29 cellular contexts compared by ENCODE assay signal in the genomic region with DNA sequence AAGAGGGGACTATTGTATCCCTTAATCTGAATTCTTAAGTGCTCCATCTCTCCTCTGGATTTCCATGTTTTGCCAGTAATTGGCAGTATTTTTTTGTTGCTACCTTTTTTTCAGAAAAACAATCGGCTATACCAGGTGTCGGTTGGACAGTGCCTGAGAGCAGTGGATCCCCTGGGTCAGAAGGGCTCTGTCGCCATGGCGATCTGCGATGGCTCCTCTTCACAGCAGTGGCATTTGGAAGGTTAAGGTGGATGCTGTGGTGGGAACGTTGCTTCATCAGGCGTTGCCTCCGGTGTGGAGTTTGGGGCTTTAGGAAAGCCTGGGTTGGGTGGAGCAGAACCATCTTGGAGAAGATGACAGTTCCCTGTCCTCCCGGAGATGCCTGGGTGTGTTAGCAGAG.
"Had no signal": no experiment of that assay in that cellular context is flagged by ENCODE, and none has a peak within 500 bp of the region (broad histone marks: within the 10 kb centered on the region; RNA-seq: fewer than 3 reads in every experiment).

No MANE protein-coding gene starts in this region.

- H3K4me1 ChIP-seq: left lung, pancreas, prostate gland, stomach, testis, thyroid gland, transverse colon, upper lobe of left lung, vagina had no signal

- ATAC-seq: left colon; left lung; mucosa of descending colon; naive thymus-derived CD4-positive, alpha-beta T cell; natural killer cell treated with Interleukin-12 subunit alpha and Interleukin-12 subunit beta and Interleukin-15 and Interleukin-18, amount 100 ng/mL, for 72 hours; pancreas; right cardiac atrium; sciatic nerve; stimulated activated naive B cell treated with anti-CD40 and anti-IgM and Interleukin-4, amounts not matched to agents 10 μg/mL and 1 μg/mL and 100 μg/mL, for 72 hours; stimulated activated naive CD8-positive, alpha-beta T cell treated with anti-CD3 and anti-CD28 coated beads, Interleukin-15, Interleukin-2, amounts not matched to agents 100 U/mL and 50 U/mL, for 24 hours had no signal

- H3K27ac ChIP-seq: left lung, pancreas, prostate gland, skin epidermis, stomach, testis, thyroid gland, transverse colon, upper lobe of left lung, vagina had no signal

- H3K4me3 ChIP-seq: left lung, lung, mucosa of descending colon, pancreas, prostate gland, skin epidermis, stomach, testis, thyroid gland, transverse colon, upper lobe of left lung, vagina had no signal

- H3K9me3 ChIP-seq: left lung, pancreas, prostate gland, testis, thyroid gland, upper lobe of left lung, vagina had no signal

- H3K27me3 ChIP-seq: left lung, pancreas, stomach, testis, thyroid gland, transverse colon, upper lobe of left lung, vagina had no signal

- H3K27ac Mint-ChIP-seq: natural killer cell treated with Interleukin-12 subunit alpha and Interleukin-12 subunit beta and Interleukin-15 and Interleukin-18, amount 100 ng/mL, for 72 hours; stimulated activated naive B cell treated with anti-CD40 and anti-IgM and Interleukin-4, amounts not matched to agents 10 μg/mL and 1 μg/mL and 100 μg/mL, for 72 hours had no signal

- H3K4me3 Mint-ChIP-seq: natural killer cell treated with Interleukin-12 subunit alpha and Interleukin-12 subunit beta and Interleukin-15 and Interleukin-18, amount 100 ng/mL, for 72 hours; neural crest cell; stimulated activated naive B cell treated with anti-CD40 and anti-IgM and Interleukin-4, amounts not matched to agents 10 μg/mL and 1 μg/mL and 100 μg/mL, for 72 hours had no signal

- DNase-seq: hippocampal formation; kidney; left colon; left lung; midbrain; mucosa of descending colon; naive thymus-derived CD4-positive, alpha-beta T cell; nucleus accumbens; pancreas; retina; right cardiac atrium; stimulated activated CD4-positive, alpha-beta T cell treated with anti-CD3 and anti-CD28 coated beads, Interleukin-12 subunit alpha, Interleukin-12 subunit beta, amount 100 ng/mL, for 4 hours; stimulated activated CD4-positive, alpha-beta T cell treated with anti-CD3 and anti-CD28 coated beads, Interleukin-15, amount 100 ng/mL, for 24 hours; stimulated activated CD4-positive, alpha-beta T cell treated with anti-CD3 and anti-CD28 coated beads, Interleukin-2, amount 100 ng/mL, for 24 hours; stimulated activated CD4-positive, alpha-beta T cell treated with anti-CD3 and anti-CD28 coated beads, Interleukin-4, amount 100 ng/mL, for 1 hour; stimulated activated naive B cell treated with anti-CD40 and anti-IgM and Interleukin-4, amounts not matched to agents 10 μg/mL and 1 μg/mL and 100 μg/mL, for 72 hours; stimulated activated naive CD8-positive, alpha-beta T cell treated with anti-CD3 and anti-CD28 coated beads, Interleukin-15, Interleukin-2, amounts not matched to agents 100 U/mL and 50 U/mL, for 24 hours; stomach; testis; thyroid gland; transverse colon; upper lobe of left lung had no signal

- H3K27me3 Mint-ChIP-seq: naive thymus-derived CD4-positive, alpha-beta T cell; natural killer cell treated with Interleukin-12 subunit alpha and Interleukin-12 subunit beta and Interleukin-15 and Interleukin-18, amount 100 ng/mL, for 72 hours; stimulated activated naive B cell treated with anti-CD40 and anti-IgM and Interleukin-4, amounts not matched to agents 10 μg/mL and 1 μg/mL and 100 μg/mL, for 72 hours had no signal

- H3K4me1 Mint-ChIP-seq: neural crest cell; stimulated activated naive B cell treated with anti-CD40 and anti-IgM and Interleukin-4, amounts not matched to agents 10 μg/mL and 1 μg/mL and 100 μg/mL, for 72 hours had no signal
